ENCODE assay signal across 1 cellular context in genomic region chr4:186749611-186750281, GRCh38.
TF ChIP-seq lines count a peak whose summit lies in the region.

No MANE protein-coding gene starts in this region.

TF ChIP-seq in HepG2, 621 proteins besides CTCF, POLR2A, EP300 and RAD21 (continued from another document and continues in another):
- TF ChIP-seq ZNF317 (CRISPR knock-in tag; IDR thresholded peaks at IDR 0.05) (no peak), NFATC3 (CRISPR knock-in tag; IDR thresholded peaks at IDR 0.05) (no peak), MAFF (IDR thresholded peaks at IDR 0.05; ENCODE audit: low read depth, low read length) (no peak), SSRP1 (CRISPR knock-in tag; IDR thresholded peaks at IDR 0.05) (no peak), TBL1XR1 (IDR thresholded peaks at IDR 0.05; ENCODE audit: borderline replicate concordance, low read length, partially characterized antibody) (no peak), NFE2L2 (IDR thresholded peaks at IDR 0.05; ENCODE audit: low read length) (no peak), ZNF780A (CRISPR knock-in tag; IDR thresholded peaks at IDR 0.05) (no peak), SMARCE1 (IDR thresholded peaks at IDR 0.05; ENCODE audit: borderline replicate concordance) (no peak), SNAPC4 (CRISPR knock-in tag; IDR thresholded peaks at IDR 0.05) (no peak), HIVEP1 (CRISPR knock-in tag; IDR thresholded peaks at IDR 0.05) (no peak), ZBTB26 (CRISPR knock-in tag; IDR thresholded peaks at IDR 0.05; ENCODE audit: borderline replicate concordance) (no peak), ATF1 (CRISPR knock-in tag; IDR thresholded peaks at IDR 0.05) (no peak), ZNF792 (CRISPR knock-in tag; IDR thresholded peaks at IDR 0.05) (no peak), CREBL2 (CRISPR knock-in tag; IDR thresholded peaks at IDR 0.05; ENCODE audit: borderline replicate concordance) (no peak), SMAD3 (CRISPR knock-in tag; IDR thresholded peaks at IDR 0.05) (no peak), ZNF879 (CRISPR knock-in tag; IDR thresholded peaks at IDR 0.05) (no peak), ZNF660 (CRISPR knock-in tag; IDR thresholded peaks at IDR 0.05; ENCODE audit: borderline replicate concordance, low read depth) (no peak), CEBPZ (IDR thresholded peaks at IDR 0.05; ENCODE audit: low read length) (no peak), TRAFD1 (CRISPR knock-in tag; IDR thresholded peaks at IDR 0.05; ENCODE audit: borderline replicate concordance) (no peak), SETDB1 (CRISPR knock-in tag; IDR thresholded peaks at IDR 0.05; ENCODE audit: borderline replicate concordance) (no peak), ELK4 (CRISPR knock-in tag; IDR thresholded peaks at IDR 0.05; ENCODE audit: borderline replicate concordance) (no peak), ETS1 (CRISPR knock-in tag; IDR thresholded peaks at IDR 0.05) (no peak), POLR2AphosphoS5 (IDR thresholded peaks at IDR 0.05; ENCODE audit: low read depth, low read length) (no peak), TFE3 (CRISPR knock-in tag; IDR thresholded peaks at IDR 0.05) (no peak), MAX (IDR thresholded peaks at IDR 0.05) (peak; percentile 53; the same call in 1 of the 2 replicates), EED (CRISPR knock-in tag; IDR thresholded peaks at IDR 0.05) (0 out of 2 replicates have a peak, but pooled peaks have one; percentile 46), ZMAT5 (CRISPR knock-in tag; IDR thresholded peaks at IDR 0.05; ENCODE audit: borderline replicate concordance, low read depth) (no peak), GPBP1L1 (CRISPR knock-in tag; IDR thresholded peaks at IDR 0.05) (no peak), PAF1 (CRISPR knock-in tag; IDR thresholded peaks at IDR 0.05) (no peak), ZFP62 (CRISPR knock-in tag; IDR thresholded peaks at IDR 0.05) (no peak), FLYWCH1 (CRISPR knock-in tag; IDR thresholded peaks at IDR 0.05) (no peak), ZBTB46 (CRISPR knock-in tag; IDR thresholded peaks at IDR 0.05; ENCODE audit: borderline replicate concordance) (no peak), NBN (conservative IDR thresholded peaks at IDR 0.05) (no peak), ERF (CRISPR knock-in tag; IDR thresholded peaks at IDR 0.05) (no peak), MIER2 (CRISPR knock-in tag; IDR thresholded peaks at IDR 0.05) (no peak), FOXM1 (CRISPR knock-in tag; IDR thresholded peaks at IDR 0.05) (no peak), GABPA (IDR thresholded peaks at IDR 0.05; ENCODE audit: low read depth, low read length) (no peak), GABPA (CRISPR knock-in tag; IDR thresholded peaks at IDR 0.05; ENCODE audit: low read depth) (peak; percentile 84), KDM5B (CRISPR knock-in tag; IDR thresholded peaks at IDR 0.05; ENCODE audit: borderline replicate concordance) (no peak), HNF4G (IDR thresholded peaks at IDR 0.05; ENCODE audit: borderline replicate concordance, low read depth, low read length) (0 out of 2 replicates have a peak, but pooled peaks have one; percentile 24), HNF4G (CRISPR knock-in tag; IDR thresholded peaks at IDR 0.05; ENCODE audit: borderline replicate concordance, low read depth) (no peak), FOSL1 (CRISPR knock-in tag; IDR thresholded peaks at IDR 0.05; ENCODE audit: borderline replicate concordance) (no peak), ZNF530 (CRISPR knock-in tag; IDR thresholded peaks at IDR 0.05; ENCODE audit: low read depth) (no peak), GTF3A (CRISPR knock-in tag; conservative IDR thresholded peaks at IDR 0.05) (no peak), IKZF1 (IDR thresholded peaks at IDR 0.05) (no peak), ARID2 (CRISPR knock-in tag; IDR thresholded peaks at IDR 0.05; ENCODE audit: borderline replicate concordance) (no peak), ZNF616 (CRISPR knock-in tag; IDR thresholded peaks at IDR 0.05; ENCODE audit: low read depth) (no peak)
